In the genomic region with DNA sequence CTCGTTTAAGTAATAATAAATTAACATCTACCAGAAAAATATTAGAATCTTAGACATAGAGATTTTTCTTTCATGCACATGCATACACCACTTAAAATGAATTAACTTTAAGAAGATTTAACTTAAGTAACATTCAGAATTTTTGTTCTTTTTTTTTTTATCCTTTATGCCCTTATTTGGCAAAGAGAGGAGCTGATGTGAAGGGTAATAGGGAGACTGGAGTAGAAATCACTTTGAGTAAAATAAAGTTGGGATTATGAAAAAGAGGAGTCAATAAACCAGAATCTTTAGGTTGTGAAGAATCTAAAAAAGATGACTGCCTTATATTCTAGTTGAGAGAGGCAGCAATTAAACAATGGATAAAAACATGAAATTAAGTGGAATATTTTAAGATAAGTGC, we compare ENCODE assay signal across 26 cellular contexts.
"Had no signal": no experiment of that assay in that cellular context is flagged by ENCODE, and none has a peak within 500 bp of the region (broad histone marks: within the 10 kb centered on the region; RNA-seq: fewer than 3 reads in every experiment).

No MANE protein-coding gene starts in this region.

- H3K36me3 ChIP-seq: stomach, suprapubic skin, thoracic aorta, thyroid gland, tibial artery, tibial nerve, transverse colon, upper lobe of left lung, upper lobe of right lung, uterus, vagina had no signal

- H3K4me1 ChIP-seq: stomach, suprapubic skin, testis, thyroid gland, tibial artery, tibial nerve, transverse colon, upper lobe of left lung, upper lobe of right lung, uterus, vagina had no signal

- H3K27ac ChIP-seq: stomach, suprapubic skin, testis, thoracic aorta, thyroid gland, tibial artery, tibial nerve, transverse colon, upper lobe of left lung, upper lobe of right lung, uterus, vagina had no signal

- FAIRE-seq: urothelium cell line had no signal

- H3K27me3 ChIP-seq: stomach, suprapubic skin, testis, thyroid gland, tibial artery, tibial nerve, transverse colon, upper lobe of left lung, upper lobe of right lung, uterus, vagina had no signal

- DNase-seq: stimulated activated CD4-positive, alpha-beta T cell treated with anti-CD3 and anti-CD28 coated beads, Interleukin-4, amount 100 ng/mL, for 1 hour; stimulated activated CD4-positive, alpha-beta T cell treated with anti-CD3 and anti-CD28 coated beads, Interleukin-4, amount 100 ng/mL, for 24 hours; stimulated activated CD4-positive, alpha-beta T cell treated with anti-CD3 and anti-CD28 coated beads, Interleukin-4, amount 100 ng/mL, for 4 hours; stimulated activated CD8-positive, alpha-beta memory T cell treated with anti-CD3 and anti-CD28 coated beads, Interleukin-4, amount 100 ng/mL, for 48 hours; stimulated activated naive B cell treated with anti-CD40 and anti-IgM and Interleukin-4, amounts not matched to agents 10 μg/mL and 1 μg/mL and 100 μg/mL, for 72 hours; stimulated activated naive CD4-positive, alpha-beta T cell; stimulated activated naive CD4-positive, alpha-beta T cell treated with Interleukin-2 at 50 U/mL for 16 hours; stimulated activated naive CD8-positive, alpha-beta T cell treated with anti-CD3 and anti-CD28 coated beads, Interleukin-15, amount 100 ng/mL, for 72 hours; stimulated activated naive CD8-positive, alpha-beta T cell treated with anti-CD3 and anti-CD28 coated beads, Interleukin-15, Interleukin-2, amounts not matched to agents 100 U/mL and 50 U/mL, for 24 hours; stomach; substantia nigra; testis; thyroid gland; tibial artery; transverse colon; trophoblast cell; upper lobe of left lung; upper lobe of right lung; uterus had no signal

- H3K9me3 ChIP-seq: stomach, suprapubic skin, testis, thoracic aorta, thyroid gland, tibial artery, tibial nerve, transverse colon, upper lobe of left lung, upper lobe of right lung, uterus, vagina had no signal

- H3K4me3 ChIP-seq: stomach, suprapubic skin, testis, thoracic aorta, thyroid gland, tibial artery, tibial nerve, transverse colon, upper lobe of left lung, upper lobe of right lung, uterus, vagina had no signal

- ATAC-seq: stimulated activated effector memory CD8-positive, alpha-beta T cell treated with anti-CD3 and anti-CD28 coated beads, Interleukin-12 subunit alpha, Interleukin-12 subunit beta, amount 100 ng/mL, for 72 hours; stimulated activated memory B cell treated with anti-CD40 and anti-IgM and Interleukin-4, amounts not matched to agents 10 μg/mL and 1 μg/mL and 100 μg/mL, for 72 hours; stimulated activated naive B cell treated with anti-CD40 and anti-IgM and Interleukin-4, amounts not matched to agents 10 μg/mL and 1 μg/mL and 100 μg/mL, for 72 hours; stimulated activated naive CD8-positive, alpha-beta T cell treated with anti-CD3 and anti-CD28 coated beads, Interleukin-15, amount 100 ng/mL, for 72 hours; stimulated activated naive CD8-positive, alpha-beta T cell treated with anti-CD3 and anti-CD28 coated beads, Interleukin-15, Interleukin-2, amounts not matched to agents 100 U/mL and 50 U/mL, for 24 hours; upper lobe of right lung had no signal
